ENCODE assay signal across 15 cellular contexts in the genomic region with DNA sequence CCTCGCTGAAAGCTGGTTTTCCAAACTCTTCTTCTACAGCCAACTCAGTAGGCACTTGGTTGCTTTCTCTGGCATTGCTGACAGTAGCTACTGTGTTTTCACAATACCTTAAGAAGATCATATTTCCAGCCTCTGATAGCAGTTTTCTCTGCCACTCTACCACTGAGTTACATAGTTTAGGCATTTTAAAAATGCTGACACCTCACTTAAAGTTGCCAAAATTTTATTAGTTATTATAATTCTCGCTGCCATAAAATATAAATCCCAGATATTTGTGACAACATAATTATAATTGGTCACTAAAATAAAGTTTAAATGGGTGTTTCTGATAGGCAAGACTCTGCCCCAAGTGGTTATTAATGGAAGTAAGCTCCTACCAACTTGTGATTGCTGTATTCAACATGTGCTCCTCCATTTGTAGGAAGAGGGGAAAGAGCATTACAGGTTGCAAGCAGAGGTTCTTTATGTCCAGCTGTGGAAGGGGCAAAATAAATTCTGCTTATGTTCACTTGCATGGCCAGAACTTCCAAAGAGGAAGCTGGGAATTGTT.
DNase-seq lines count a peak whose midpoint lies in the region; ATAC-seq and TF ChIP-seq lines count a peak whose summit lies in the region.
"Had no signal": no experiment of that assay in that cellular context is flagged by ENCODE, and none has a peak within 500 bp of the region (broad histone marks: within the 10 kb centered on the region; RNA-seq: fewer than 3 reads in every experiment).

No MANE protein-coding gene starts in this region.

- peaks cover 13% of the 10 kb centered on the region for H3K27me3 Mint-ChIP-seq in MCF 10A (ENCODE audit: insufficient read depth, unreplicated experiment)
- no peaks in the 10 kb centered on the region for H3K27me3 Mint-ChIP-seq in type B pancreatic cell

- TF ChIP-seq POLR2A in breast epithelium (IDR thresholded peaks at IDR 0.05): no peak

- H3K4me3 Mint-ChIP-seq in MCF 10A (ENCODE audit: unreplicated experiment) (no peak overlapping the region), type B pancreatic cell (no peak overlapping the region)
- H3K4me3 Mint-ChIP-seq: T-helper 2 cell treated with Interferon-gamma antibody and Interleukin-4, amounts not matched to agents 5 μg/mL and 100 μg/mL, for 36 hours had no signal

- no peak overlapping the region for H2AFZ ChIP-seq in OCI-LY3 (ENCODE audit: low read depth, low read length)

- CTCF ChIA-PET in MCF 10A (lab: Yijun Ruan, JAX): interaction anchor here (0.6 to 1.3 kb wide), 7 partner anchors 10 to 1022 kb away, joined by 3 to 6 read pairs (median 3); no protein-coding TSS in a partner anchor

- no peaks in the 10 kb centered on the region for H3K4me1 Mint-ChIP-seq in MCF 10A (ENCODE audit: insufficient read depth, unreplicated experiment)
- H3K4me1 Mint-ChIP-seq in type B pancreatic cell (ENCODE audit: unreplicated experiment): no peaks in the 10 kb centered on the region

- H3K36me3 Mint-ChIP-seq in MCF 10A (ENCODE audit: insufficient read depth, unreplicated experiment) (no peaks in the 10 kb centered on the region), type B pancreatic cell (no peaks in the 10 kb centered on the region)

- no peak overlapping the region for H3K4me2 ChIP-seq in OCI-LY3 (ENCODE audit: low read length)

- WGBS in aorta, 2 donors: 75 to 77% methylated on average over 2 of the region's 2 CpGs

- H3K9me3 Mint-ChIP-seq in MCF 10A (ENCODE audit: unreplicated experiment) (peaks cover 6% of the 10 kb centered on the region), type B pancreatic cell (peaks cover 4% of the 10 kb centered on the region)

- H3K27me3 ChIP-seq in breast epithelium (no peaks in the 10 kb centered on the region), OCI-LY3 (ENCODE audit: low read depth, low read length) (no peaks in the 10 kb centered on the region), aorta (ENCODE audit: control insufficient read depth in 1 of 2, insufficient read depth in 2 of 2, low read length in 1 of 2) (no peaks in the 10 kb centered on the region)
- H3K27me3 ChIP-seq: testis had no signal

- H3K4me3 ChIP-seq in breast epithelium (no peak overlapping the region), OCI-LY3 (ENCODE audit: low read length) (no peak overlapping the region), epithelial cell of proximal tubule (ENCODE audit: low read depth, low read length) (no peak overlapping the region), aorta (ENCODE audit: low read length in 2 of 2) (no peak overlapping the region)
- H3K4me3 ChIP-seq: mucosa of descending colon, testis had no signal

- H3K36me3 ChIP-seq in breast epithelium (no peaks in the 10 kb centered on the region), OCI-LY3 (replicated peaks; ENCODE audit: low read depth, low read length) (no peaks in the 10 kb centered on the region), aorta (ENCODE audit: control insufficient read depth in 1 of 2, insufficient read depth in 2 of 2, low read length in 1 of 2) (no peaks in the 10 kb centered on the region)

- H3K27ac ChIP-seq in breast epithelium: no peak overlapping the region
- no peak overlapping the region for H3K27ac ChIP-seq in OCI-LY3 (ENCODE audit: low read length)
- no peak overlapping the region for H3K27ac ChIP-seq in aorta (ENCODE audit: low read depth in 1 of 2, low read length in 2 of 2)
- H3K27ac ChIP-seq: testis had no signal

- no peaks in the 10 kb centered on the region for H3K79me2 ChIP-seq in OCI-LY3 (ENCODE audit: low read length)

- BruUV-seq in MCF 10A (replicated peaks; lab: Mats Ljungman, UMichigan): no TSS peak

- TF ChIP-seq CTCF in MCF 10A (IDR thresholded peaks at IDR 0.05; ENCODE audit: unreplicated experiment) (peak; percentile 25), breast epithelium (IDR thresholded peaks at IDR 0.05) (no peak), OCI-LY3 (IDR thresholded peaks at IDR 0.05; ENCODE audit: low read depth, low read length) (peak; percentile 30), epithelial cell of proximal tubule (conservative IDR thresholded peaks at IDR 0.05; ENCODE audit: low read depth, low read length) (peak; percentile 33), type B pancreatic cell (conservative IDR thresholded peaks at IDR 0.05) (peak; percentile 65)

- H3K27ac Mint-ChIP-seq in MCF 10A (ENCODE audit: low read depth, unreplicated experiment) (no peak overlapping the region), type B pancreatic cell (no peak overlapping the region)
- H3K27ac Mint-ChIP-seq: T-helper 2 cell treated with Interferon-gamma antibody and Interleukin-4, amounts not matched to agents 5 μg/mL and 100 μg/mL, for 36 hours had no signal

- no peaks in the 10 kb centered on the region for H4K20me1 ChIP-seq in OCI-LY3 (ENCODE audit: insufficient read depth, low read length)

- no peaks in the 10 kb centered on the region for H3K4me1 ChIP-seq in breast epithelium
- H3K4me1 ChIP-seq in OCI-LY3 (ENCODE audit: low read length): no peaks in the 10 kb centered on the region
- H3K4me1 ChIP-seq in aorta (ENCODE audit: control insufficient read depth in 1 of 2, insufficient read depth in 2 of 2, low read length in 2 of 2): no peaks in the 10 kb centered on the region
- H3K4me1 ChIP-seq: testis had no signal

- H3K9ac ChIP-seq in OCI-LY3 (ENCODE audit: low read length): no peak overlapping the region

- H3K9me3 ChIP-seq in breast epithelium: no peaks in the 10 kb centered on the region
- no peaks in the 10 kb centered on the region for H3K9me3 ChIP-seq in OCI-LY3 (ENCODE audit: insufficient read depth, low read length)
- H3K9me3 ChIP-seq in aorta (ENCODE audit: control insufficient read depth, low read length): no peaks in the 10 kb centered on the region
- H3K9me3 ChIP-seq: mucosa of descending colon, testis had no signal

- ATAC-seq in GM19397 (IDR thresholded peaks at IDR 0.05; ENCODE audit: unreplicated experiment) (no peak), aorta (ENCODE audit: low FRiP score) (no peak)
- ATAC-seq: mucosa of descending colon had no signal

- intact Hi-C loops in MCF 10A (cut with micrococcal nuclease): no loop called here
- intact Hi-C loops in breast epithelium (cut with DNase I; ENCODE audit: low total_unique reads): no loop called here
- intact Hi-C loops in aorta (cut with DNase I): no loop called here

- POLR2A ChIA-PET in MCF 10A (lab: Yijun Ruan, JAX): interaction anchor here (1.1 kb wide), 1 partner anchor 26 kb away, joined by 3 read pairs; no protein-coding TSS in a partner anchor

- DNase-seq in MCF 10A (ENCODE audit: unreplicated experiment) (peak; percentile 24), breast epithelium (ENCODE audit: low spot score in 2 of 2) (no peak), epithelial cell of proximal tubule (ENCODE audit: low read depth) (no peak), type B pancreatic cell (ENCODE audit: extremely low spot score, unreplicated experiment) (no peak), HuH-7 (ENCODE audit: low spot score) (no peak), aorta (no peak)
- DNase-seq: activated CD4-positive, alpha-beta T cell treated with anti-CD3 and anti-CD28 coated beads, Interleukin-2, amount 50 U/mL, for 48 hours; amniotic stem cell; mucosa of descending colon; NCI-H1417 treated with DMSO at 0.1 percent for 48 hours; NCI-H446 treated with DMSO at 0.1 percent for 48 hours; testis had no signal

Comparison
In these comparisons a context has a peak if more than half of its experiments do, and no peak if none do; other contexts are left out.
1. CTCF ChIP-seq: peak in MCF 10A (single experiment), OCI-LY3 (single experiment), epithelial cell of proximal tubule (single experiment) and type B pancreatic cell (single experiment); none in breast epithelium (0 of 3).